In the genomic region with DNA sequence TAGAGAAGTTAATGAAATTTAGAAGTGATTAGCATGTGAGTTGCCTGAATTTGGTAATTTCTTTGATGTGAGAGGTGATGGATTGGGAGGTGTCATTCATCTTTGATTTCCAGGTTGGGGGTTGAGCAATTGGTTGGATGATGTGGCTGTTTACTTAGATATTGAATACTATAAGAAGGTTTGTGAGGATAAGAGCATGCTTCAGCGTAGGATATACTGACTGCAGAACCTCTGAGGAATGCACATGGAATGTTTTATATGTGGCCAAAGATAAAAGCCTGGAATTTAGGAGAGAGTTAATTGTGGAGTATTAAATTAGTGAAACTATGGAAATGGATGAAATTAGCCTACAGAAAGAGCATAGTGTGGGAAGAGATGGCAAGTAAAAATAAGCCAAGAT, we compare ENCODE assay signal across 24 cellular contexts.
"Had no signal": no experiment of that assay in that cellular context is flagged by ENCODE, and none has a peak within 500 bp of the region (broad histone marks: within the 10 kb centered on the region; RNA-seq: fewer than 3 reads in every experiment).

No MANE protein-coding gene starts in this region.

- H3K27me3 ChIP-seq: colonic mucosa, gastrocnemius medialis, left lung, ovary, sigmoid colon, spleen, stomach, thyroid gland, vagina had no signal

- H3K9me3 Mint-ChIP-seq: nephron had no signal

- H3K4me3 ChIP-seq: colonic mucosa, gastrocnemius medialis, left lung, ovary, psoas muscle, sigmoid colon, skin epidermis, spleen, stomach, thyroid gland, vagina had no signal

- H3K4me1 Mint-ChIP-seq: nephron had no signal

- H3K27ac Mint-ChIP-seq: naive thymus-derived CD4-positive, alpha-beta T cell; nephron had no signal

- ATAC-seq: gastrocnemius medialis; left lung; naive thymus-derived CD4-positive, alpha-beta T cell; psoas muscle; right cardiac atrium had no signal

- H3K9me3 ChIP-seq: colonic mucosa, gastrocnemius medialis, left lung, ovary, psoas muscle, sigmoid colon, spleen, stomach, thyroid gland, vagina had no signal

- H3K4me3 Mint-ChIP-seq: naive thymus-derived CD4-positive, alpha-beta T cell; nephron had no signal

- H3K27ac ChIP-seq: colonic mucosa, gastrocnemius medialis, left lung, ovary, psoas muscle, sigmoid colon, skin epidermis, spleen, stomach, thyroid gland, vagina had no signal

- H3K36me3 Mint-ChIP-seq: naive thymus-derived CD4-positive, alpha-beta T cell had no signal

- DNase-seq: colonic mucosa; dermis blood vessel endothelial cell; effector memory CD4-positive, alpha-beta T cell; gastrocnemius medialis; head of caudate nucleus; left cardiac atrium; left lung; mesendoderm; midbrain; naive thymus-derived CD4-positive, alpha-beta T cell; nucleus accumbens; ovary; psoas muscle; right cardiac atrium; sigmoid colon; spleen; stimulated activated CD4-positive, alpha-beta T cell treated with anti-CD3 and anti-CD28 coated beads, Interleukin-2, amount 100 ng/mL, for 48 hours; stimulated activated naive CD4-positive, alpha-beta T cell treated with Interleukin-2 at 50 U/mL for 16 hours; stomach; thyroid gland; trophoblast cell had no signal

- H3K4me1 ChIP-seq: colonic mucosa, gastrocnemius medialis, left lung, psoas muscle, spleen, thyroid gland, vagina had no signal

- H3K36me3 ChIP-seq: colonic mucosa, gastrocnemius medialis, left lung, ovary, sigmoid colon, spleen, stomach, thyroid gland, vagina had no signal
